ENCODE assay signal across 8 cellular contexts in genomic region chr18:54647176-54647575, GRCh38. TPM values are rescaled to one million over a fixed set of nuclear protein-coding genes. Genes with fewer than 3 reads are reported as not detected.
A peak's percentile ranks its signal among the peaks of the same experiment; 100 is the strongest.
DNase-seq lines count a peak whose midpoint lies in the region; ATAC-seq and TF ChIP-seq lines count a peak whose summit lies in the region.

No MANE protein-coding gene starts in this region.

- no peak overlapping the region for H3K4ac ChIP-seq in neuronal stem cell (ENCODE audit: low read length)

- H3F3A ChIP-seq in MM.1S (ENCODE audit: insufficient read depth, low read length) = no peaks in the 10 kb centered on the region

- no peak overlapping the region for H2BK12ac ChIP-seq in neuronal stem cell (ENCODE audit: low read length)

- H3K18ac ChIP-seq in neuronal stem cell (ENCODE audit: low read length) = no peak overlapping the region

- no peak for ATAC-seq in stimulated activated naive CD8-positive, alpha-beta T cell treated with anti-CD3 and anti-CD28 coated beads, Interleukin-15, Interleukin-2, amounts not matched to agents 100 U/mL and 50 U/mL, for 24 hours
- ATAC-seq in GM21717 (IDR thresholded peaks at IDR 0.05; ENCODE audit: unreplicated experiment) = no peak
- ATAC-seq in upper lobe of left lung (ENCODE audit: low FRiP score in 2 of 2) = no peak

- no peaks in the 10 kb centered on the region for H3K9me2 ChIP-seq in MM.1S (replicated peaks; ENCODE audit: insufficient read depth, low read length)

- no peak for TF ChIP-seq POLR2A in upper lobe of left lung (IDR thresholded peaks at IDR 0.05)

- H3K27ac ChIP-seq in MM.1S (ENCODE audit: low read length) (no peak overlapping the region), neuronal stem cell (replicated peaks; ENCODE audit: low read length) (no peak overlapping the region), left ventricle myocardium inferior (replicated peaks) (no peak overlapping the region), upper lobe of left lung (no peak overlapping the region)

- H2BK15ac ChIP-seq in neuronal stem cell (ENCODE audit: low read length) = no peak overlapping the region

- no peak overlapping the region for H2BK120ac ChIP-seq in neuronal stem cell (ENCODE audit: low read depth, low read length)

- H3K36me3 ChIP-seq in MM.1S (replicated peaks; ENCODE audit: insufficient read depth, low read length) (no peaks in the 10 kb centered on the region), neuronal stem cell (replicated peaks in 1 of 2; ENCODE audit: control insufficient read depth in 2 of 2, insufficient read depth in 2 of 2, low read length in 2 of 2) (no peaks in the 10 kb centered on the region), left ventricle myocardium inferior (no peaks in the 10 kb centered on the region), upper lobe of left lung (no peaks in the 10 kb centered on the region)

- H3K4me3 ChIP-seq in GM12875 (ENCODE audit: low read depth, low read length) = no peak overlapping the region
- no peak overlapping the region for H3K4me3 ChIP-seq in MM.1S (ENCODE audit: low read length)
- H3K4me3 ChIP-seq in neuronal stem cell (ENCODE audit: low read length in 2 of 2) = no peak overlapping the region
- H3K4me3 ChIP-seq in left ventricle myocardium inferior = no peak overlapping the region
- no peak overlapping the region for H3K4me3 ChIP-seq in upper lobe of left lung

- H3K9me3 ChIP-seq in MM.1S (replicated peaks; ENCODE audit: insufficient read depth, low read length) (no peaks in the 10 kb centered on the region), neuronal stem cell (replicated peaks in 1 of 2; ENCODE audit: control insufficient read depth in 2 of 2, insufficient read depth in 1 of 2, low read depth in 1 of 2, low read length in 2 of 2) (no peaks in the 10 kb centered on the region), left ventricle myocardium inferior (replicated peaks) (no peaks in the 10 kb centered on the region), upper lobe of left lung (no peaks in the 10 kb centered on the region)

- DNase-seq in MM.1S (peak; percentile 37), MCF 10A (ENCODE audit: unreplicated experiment) (peak; percentile 66), neuronal stem cell (ENCODE audit: low spot score) (peak; percentile 11), left ventricle myocardium inferior (no peak), upper lobe of left lung (no peak)
- DNase-seq in stimulated activated naive CD8-positive, alpha-beta T cell treated with anti-CD3 and anti-CD28 coated beads, Interleukin-15, Interleukin-2, amounts not matched to agents 100 U/mL and 50 U/mL, for 24 hours = no peak

- no peak overlapping the region for H4K91ac ChIP-seq in neuronal stem cell (ENCODE audit: low read depth, low read length, poor library complexity)

- BruUV-seq in MCF 10A (replicated peaks; lab: Mats Ljungman, UMichigan) = no TSS peak

- no peaks in the 10 kb centered on the region for H3K4me1 ChIP-seq in MM.1S (ENCODE audit: low read length)
- no peaks in the 10 kb centered on the region for H3K4me1 ChIP-seq in neuronal stem cell (ENCODE audit: control insufficient read depth in 2 of 2, insufficient read depth in 1 of 2, low read depth in 1 of 2, low read length in 2 of 2)
- no peaks in the 10 kb centered on the region for H3K4me1 ChIP-seq in left ventricle myocardium inferior
- no peaks in the 10 kb centered on the region for H3K4me1 ChIP-seq in upper lobe of left lung

- no peak overlapping the region for H2BK5ac ChIP-seq in neuronal stem cell (ENCODE audit: low read length)

- H3K27me3 Mint-ChIP-seq in MCF 10A (ENCODE audit: insufficient read depth, unreplicated experiment) = no peaks in the 10 kb centered on the region

- no peak overlapping the region for H3K14ac ChIP-seq in neuronal stem cell (ENCODE audit: low read length)

- TF ChIP-seq CTCF in GM12875 (IDR thresholded peaks at IDR 0.05; ENCODE audit: borderline replicate concordance, insufficient read depth, low read depth, low read length) (peak; percentile 26; the same call in 1 of the 2 replicates), MM.1S (IDR thresholded peaks at IDR 0.05; ENCODE audit: low read length) (peak; percentile 37), MCF 10A (IDR thresholded peaks at IDR 0.05; ENCODE audit: unreplicated experiment) (peak; percentile 62), left ventricle myocardium inferior (IDR thresholded peaks at IDR 0.05; ENCODE audit: borderline replicate concordance) (no peak), upper lobe of left lung (IDR thresholded peaks at IDR 0.05) (peak in 2 of 6 experiments; percentile 23 to 26)

- CTCF ChIA-PET in MCF 10A (lab: Yijun Ruan, JAX) = interaction anchor here (0.6 to 2.6 kb wide), 10 partner anchors 14 to 221 kb away, joined by 3 to 10 read pairs (median 4); no protein-coding TSS in a partner anchor

- H3K4me1 Mint-ChIP-seq in MCF 10A (ENCODE audit: insufficient read depth, unreplicated experiment) = no peaks in the 10 kb centered on the region

- H3K9ac ChIP-seq in MM.1S (ENCODE audit: low read length) = no peak overlapping the region
- no peak overlapping the region for H3K9ac ChIP-seq in neuronal stem cell (ENCODE audit: low read depth, low read length, poor library complexity)

- H3K4me2 ChIP-seq in MM.1S (ENCODE audit: low read depth, low read length) (no peak overlapping the region), neuronal stem cell (ENCODE audit: insufficient read depth, low read length, poor library complexity, severe bottlenecking) (no peak overlapping the region)

- H2AK5ac ChIP-seq in neuronal stem cell (ENCODE audit: low read depth, low read length) = no peak overlapping the region

- H3K27me3 ChIP-seq in MM.1S (replicated peaks; ENCODE audit: insufficient read depth, low read length) = no peaks in the 10 kb centered on the region
- H3K27me3 ChIP-seq in neuronal stem cell (ENCODE audit: control insufficient read depth in 3 of 3, insufficient read depth in 3 of 3, low read depth in 1 of 3, low read length in 3 of 3) = no peaks in the 10 kb centered on the region
- H3K27me3 ChIP-seq in left ventricle myocardium inferior (ENCODE audit: low read depth) = peaks cover 10% of the 10 kb centered on the region
- H3K27me3 ChIP-seq in upper lobe of left lung = no peaks in the 10 kb centered on the region

- intact Hi-C loops in MCF 10A (cut with micrococcal nuclease) = loop anchor here (1.0 to 2.0 kb wide), 3 partner anchors 88 to 254 kb away; no protein-coding TSS in a partner anchor
- intact Hi-C loops in left ventricle myocardium inferior (cut with micrococcal nuclease) = no loop called here

- H3K79me2 ChIP-seq in MM.1S (ENCODE audit: low read length) = no peaks in the 10 kb centered on the region

- H3K4me3 Mint-ChIP-seq in MCF 10A (ENCODE audit: unreplicated experiment) = no peak overlapping the region

- H3K27ac Mint-ChIP-seq in MCF 10A (ENCODE audit: low read depth, unreplicated experiment) = no peak overlapping the region

- no peaks in the 10 kb centered on the region for H3K79me1 ChIP-seq in neuronal stem cell (ENCODE audit: low read depth, low read length)

- H2AFZ ChIP-seq in MM.1S (ENCODE audit: low read length) (no peak overlapping the region), neuronal stem cell (ENCODE audit: low read length) (no peak overlapping the region)

- H3K23ac ChIP-seq in neuronal stem cell (ENCODE audit: low read depth, low read length, poor library complexity) = no peak overlapping the region

- no peaks in the 10 kb centered on the region for H3K36me3 Mint-ChIP-seq in MCF 10A (ENCODE audit: insufficient read depth, unreplicated experiment)

- POLR2A ChIA-PET in MCF 10A (lab: Yijun Ruan, JAX) = interaction anchor here (1.4 kb wide), 1 partner anchor 203 kb away, joined by 4 read pairs; no protein-coding TSS in a partner anchor

- no peak for TF ChIP-seq EP300 in upper lobe of left lung (IDR thresholded peaks at IDR 0.05)

- no peaks in the 10 kb centered on the region for H3K9me3 Mint-ChIP-seq in MCF 10A (ENCODE audit: unreplicated experiment)

- H4K20me1 ChIP-seq in MM.1S (ENCODE audit: insufficient read depth, low read length) = no peaks in the 10 kb centered on the region

- WGBS in neuronal stem cell (ENCODE audit: extremely low coverage in 2 of 2, insufficient read length in 2 of 2, insufficient replicate concordance in 1 of 2), 2 donors = no CpG with 5 or more reads among the region's 2 CpGs
- WGBS in upper lobe of left lung, 2 donors = 18 to 23% methylated on average over 2 of the region's 2 CpGs

- no peak overlapping the region for H4K8ac ChIP-seq in neuronal stem cell (ENCODE audit: low read depth, low read length)

RNA-seq across cellular contexts. Expression of gene DYNAP, which starts 56.1 kb away (rescaled TPM):
- 0.59 and 0.86 TPM in 2 replicates for total RNA-seq in MCF 10A (2022)
- not detected for polyA plus RNA-seq in neuronal stem cell (2013, experiment 1 of 2)
- 0.04 TPM for polyA plus RNA-seq in neuronal stem cell (2013, experiment 2 of 2)
- total RNA-seq in left ventricle myocardium inferior = not detected
- not detected for total RNA-seq in upper lobe of left lung

Comparison
In these comparisons a context has a peak if more than half of its experiments do, and no peak if none do; other contexts are left out.
1. DNase-seq: peak in MM.1S (single experiment), MCF 10A (single experiment) and neuronal stem cell (single experiment); none in stimulated activated naive CD8-positive, alpha-beta T cell treated with anti-CD3 and anti-CD28 coated beads, Interleukin-15, Interleukin-2, amounts not matched to agents 100 U/mL and 50 U/mL, for 24 hours (single experiment), left ventricle myocardium inferior (single experiment) and upper lobe of left lung (0 of 2).